Comparison of ENCODE assay signal across 24 cellular contexts in genomic region chr12:31002361-31002725, GRCh38.
"Had no signal": no experiment of that assay in that cellular context is flagged by ENCODE, and none has a peak within 500 bp of the region (broad histone marks: within the 10 kb centered on the region; RNA-seq: fewer than 3 reads in every experiment).

No MANE protein-coding gene starts in this region.

- H3K27me3 Mint-ChIP-seq: activated naive CD8-positive, alpha-beta T cell had no signal

- H3K36me3 ChIP-seq: adrenal gland, left lung, thyroid gland, WERI-Rb-1 had no signal

- H3K36me3 Mint-ChIP-seq: activated naive CD8-positive, alpha-beta T cell had no signal

- H3K4me1 Mint-ChIP-seq: neural crest cell had no signal

- H3K9me3 ChIP-seq: adrenal gland, left lung, thyroid gland had no signal

- H3K27ac ChIP-seq: adrenal gland, foreskin keratinocyte, left lung, thyroid gland, WERI-Rb-1 had no signal

- H3K4me1 ChIP-seq: adrenal gland, foreskin keratinocyte, left lung, thyroid gland had no signal

- ATAC-seq: activated CD8-positive, alpha-beta T cell treated with anti-CD3 and anti-CD28 coated beads, Interleukin-2, amount 10 ng/mL, durations not matched to agents 7 days and 5 days; foreskin keratinocyte; left lung; stimulated activated naive CD8-positive, alpha-beta T cell treated with anti-CD3 and anti-CD28 coated beads, Interleukin-15, Interleukin-2, amounts not matched to agents 100 U/mL and 50 U/mL, for 24 hours had no signal

- H3K27ac Mint-ChIP-seq: activated CD8-positive, alpha-beta T cell treated with anti-CD3 and anti-CD28 coated beads, Interleukin-2, amount 10 ng/mL, durations not matched to agents 7 days and 5 days; activated naive CD8-positive, alpha-beta T cell; progenitor cell of endocrine pancreas; T-helper 2 cell treated with Interferon-gamma antibody and Interleukin-4, amounts not matched to agents 5 μg/mL and 100 μg/mL, for 36 hours had no signal

- FAIRE-seq: astrocyte, TTC549 had no signal

- H3K9me3 Mint-ChIP-seq: neural crest cell; T-helper 2 cell treated with Interferon-gamma antibody and Interleukin-4, amounts not matched to agents 5 μg/mL and 100 μg/mL, for 36 hours had no signal

- H3K27me3 ChIP-seq: adrenal gland, foreskin keratinocyte, left lung, thyroid gland had no signal

- H3K4me3 ChIP-seq: adrenal gland, left lung, thyroid gland had no signal

- DNase-seq: activated CD4-positive, alpha-beta T cell treated with anti-CD3 and anti-CD28 coated beads for 1 hour; activated CD4-positive, alpha-beta T cell treated with anti-CD3 and anti-CD28 coated beads, Interleukin-2, amount 50 U/mL, for 1 hour; activated CD8-positive, alpha-beta T cell treated with anti-CD3 and anti-CD28 coated beads, Interleukin-2, amount 10 ng/mL, durations not matched to agents 7 days and 5 days; activated naive CD4-positive, alpha-beta T cell; activated T-cell treated with anti-CD3 and anti-CD28 coated beads, Interleukin-2, amount 50 U/mL, for 1 hour; central memory CD4-positive, alpha-beta T cell; dermis blood vessel endothelial cell; effector CD8-positive, alpha-beta T cell; foreskin keratinocyte; midbrain; retina; stimulated activated CD4-positive, alpha-beta T cell treated with anti-CD3 and anti-CD28 coated beads, Interleukin-4, amount 100 ng/mL, for 24 hours; stimulated activated naive CD8-positive, alpha-beta T cell treated with anti-CD3 and anti-CD28 coated beads, Interleukin-15, Interleukin-2, amounts not matched to agents 100 U/mL and 50 U/mL, for 24 hours; substantia nigra; thyroid gland; WERI-Rb-1 had no signal

- H3K4me3 Mint-ChIP-seq: activated CD8-positive, alpha-beta T cell treated with anti-CD3 and anti-CD28 coated beads, Interleukin-2, amount 10 ng/mL, durations not matched to agents 7 days and 5 days; activated naive CD8-positive, alpha-beta T cell; neural crest cell; T-helper 2 cell treated with Interferon-gamma antibody and Interleukin-4, amounts not matched to agents 5 μg/mL and 100 μg/mL, for 36 hours had no signal
